ENCODE assay signal across 8 cellular contexts in the genomic region with DNA sequence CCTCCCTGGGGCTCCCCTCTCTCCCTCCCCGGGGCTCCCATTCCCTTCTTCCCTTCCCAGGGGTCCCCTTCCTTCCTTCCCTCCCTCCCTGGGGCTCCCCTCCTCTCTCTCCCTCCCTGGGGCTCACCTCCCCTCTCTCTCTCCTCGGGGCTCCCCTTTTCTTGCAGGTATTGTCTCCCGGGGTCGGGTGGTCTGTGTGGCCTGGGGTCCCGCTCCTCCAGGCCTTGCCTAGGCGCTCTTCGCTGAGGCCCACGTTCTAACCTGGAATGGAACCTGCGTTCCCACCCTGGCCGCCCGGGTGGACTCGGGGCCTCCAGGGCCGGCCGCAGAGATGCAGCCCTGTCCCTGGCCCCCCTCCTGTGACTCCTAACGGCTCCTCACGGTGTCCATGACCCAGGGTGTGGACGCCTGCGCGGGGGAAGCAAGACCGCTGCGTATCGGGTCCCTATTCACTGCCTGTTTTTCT. TPM values are rescaled to one million over a fixed set of nuclear protein-coding genes. Genes with fewer than 3 reads are reported as not detected.
DNase-seq lines count a peak whose midpoint lies in the region; ATAC-seq, FAIRE-seq and TF ChIP-seq lines count a peak whose summit lies in the region.

No MANE protein-coding gene starts in this region.

- ATAC-seq in WTC11 (no peak), HG03039 (IDR thresholded peaks at IDR 0.05; ENCODE audit: unreplicated experiment) (no peak), GM18907 (IDR thresholded peaks at IDR 0.05; ENCODE audit: unreplicated experiment) (no peak)

- H3K4me3 Mint-ChIP-seq in WTC11, result peak overlapping the region; percentile 85

- POLR2A ChIA-PET in HEK293 (lab: Yijun Ruan, JAX), result no interaction called here
- POLR2A ChIA-PET in WTC11 (lab: Charles Lee), result no interaction called here

- DNase-seq in AG20443 (ENCODE audit: low spot score) (peak; percentile 69), WTC11 (ENCODE audit: low spot score) (peak; percentile 34), germinal center (ENCODE audit: low spot score) (peak; percentile 27), GM12891 (ENCODE audit: insufficient read length, low spot score) (no peak)

- H3K9me3 Mint-ChIP-seq in WTC11, result no peaks in the 10 kb centered on the region

- H3K27ac Mint-ChIP-seq in WTC11, result no peak overlapping the region

- FAIRE-seq in GM12891 (lab: Jason Lieb, UNC), result no peak

- peak overlapping the region; percentile 74 for H3K27ac ChIP-seq in HEK293 (ENCODE audit: extremely low read depth, low read depth, low read length)
- peak overlapping the region; percentile 47 for H3K27ac ChIP-seq in parathyroid adenoma

- CTCF ChIA-PET in HEK293 (lab: Yijun Ruan, JAX), result no interaction called here
- CTCF ChIA-PET in WTC11 (lab: Charles Lee), result no interaction called here

- peaks cover 7% of the 10 kb centered on the region for H3K36me3 Mint-ChIP-seq in WTC11

- peaks cover 16% of the 10 kb centered on the region for H3K79me2 ChIP-seq in parathyroid adenoma

- peaks cover 77% of the 10 kb centered on the region for H3K4me1 Mint-ChIP-seq in WTC11

- H2AFZ ChIP-seq in parathyroid adenoma, result peak overlapping the region; percentile 78

- H3K27me3 Mint-ChIP-seq in WTC11 (ENCODE audit: low read depth), result no peaks in the 10 kb centered on the region

- H3K4me3 ChIP-seq in HEK293 (ENCODE audit: low read depth, low read length) (peak overlapping the region; percentile 80), parathyroid adenoma (ENCODE audit: low read depth, low read length) (peak overlapping the region; percentile 56)

- H3K4me1 ChIP-seq in HEK293 (ENCODE audit: control insufficient read depth, insufficient read depth, low read length) (peaks cover 16% of the 10 kb centered on the region), parathyroid adenoma (peaks cover 6% of the 10 kb centered on the region)

- no peaks in the 10 kb centered on the region for H3K27me3 ChIP-seq in parathyroid adenoma (ENCODE audit: control insufficient read depth, insufficient read depth, low read length)

- H3K4me2 ChIP-seq in parathyroid adenoma (ENCODE audit: low read length), result peak overlapping the region; percentile 72

- no peak overlapping the region for H3K9ac ChIP-seq in parathyroid adenoma

- H3K36me3 ChIP-seq in HEK293 (ENCODE audit: control insufficient read depth in 2 of 2, insufficient read depth in 1 of 2, low read length in 2 of 2), result peaks cover 12 to 20% of the 10 kb centered on the region in 2 experiments
- no peaks in the 10 kb centered on the region for H3K36me3 ChIP-seq in parathyroid adenoma (ENCODE audit: control insufficient read depth, insufficient read depth, low read length)

- TF ChIP-seq POLR2A in GM12891 (IDR thresholded peaks at IDR 0.05; ENCODE audit: low read depth, low read length), result no peak

- TF ChIP-seq CTCF in HEK293 (tag by site-specific recombination; IDR thresholded peaks at IDR 0.05) (no peak), WTC11 (IDR thresholded peaks at IDR 0.05) (no peak), parathyroid adenoma (IDR thresholded peaks at IDR 0.05) (no peak)

- H3K9me3 ChIP-seq in HEK293 (ENCODE audit: control insufficient read depth, insufficient read depth, low read depth, low read length) (no peaks in the 10 kb centered on the region), parathyroid adenoma (ENCODE audit: control insufficient read depth, low read length) (no peaks in the 10 kb centered on the region)

TF ChIP-seq in HEK293, 187 proteins besides CTCF, POLR2A, EP300 and RAD21 (continues in another document):
- TF ChIP-seq ZNF768 (tag by site-specific recombination; IDR thresholded peaks at IDR 0.05) (no peak), OVOL3 (tag by site-specific recombination; IDR thresholded peaks at IDR 0.05) (no peak), ZNF140 (tag by site-specific recombination; IDR thresholded peaks at IDR 0.05) (no peak), ZNF473 (tag by site-specific recombination; IDR thresholded peaks at IDR 0.05) (no peak), ZBTB48 (tag by site-specific recombination; IDR thresholded peaks at IDR 0.05) (no peak), GLIS2 (tag by site-specific recombination; IDR thresholded peaks at IDR 0.05) (peak; percentile 71), ZNF501 (tag by site-specific recombination; IDR thresholded peaks at IDR 0.05) (0 out of 2 replicates have a peak, but pooled peaks have one; percentile 20), ZNF169 (tag by site-specific recombination; IDR thresholded peaks at IDR 0.05) (no peak), TRIM28 (IDR thresholded peaks at IDR 0.05; ENCODE audit: borderline replicate concordance, low read length) (no peak), ZIC2 (tag by site-specific recombination; IDR thresholded peaks at IDR 0.05) (peak; percentile 66)

TF ChIP-seq in WTC11, 78 proteins besides CTCF, POLR2A, EP300 and RAD21:
- no peak for TF ChIP-seq OVOL2 (CRISPR knock-in tag; IDR thresholded peaks at IDR 0.05; ENCODE audit: borderline replicate concordance)
- TF ChIP-seq MAX (CRISPR knock-in tag; IDR thresholded peaks at IDR 0.05), result 0 out of 2 replicates have a peak, but pooled peaks have one; percentile 9

TF ChIP-seq in GM12891, 5 proteins besides CTCF, POLR2A, EP300 and RAD21:
- TF ChIP-seq POLR2AphosphoS5 (IDR thresholded peaks at IDR 0.05; ENCODE audit: low read depth, low read length) (no peak), SPI1 (IDR thresholded peaks at IDR 0.05; ENCODE audit: low read depth, low read length) (no peak), TAF1 (IDR thresholded peaks at IDR 0.05; ENCODE audit: low read depth, low read length) (no peak), PAX5 (IDR thresholded peaks at IDR 0.05; ENCODE audit: insufficient read depth, low read length, severe bottlenecking) (no peak)

RNA-seq across cellular contexts. Expression of gene DCUN1D2, which starts 0.9 kb away (rescaled TPM):
- total RNA-seq in WTC11 (2021), result 34.0 to 42.5 TPM (median 36.0 TPM) in 3 replicates
- 5.4 TPM for polyA plus RNA-seq in GM12891 (2012; ENCODE audit: low read depth, missing spikeins)

RNA-seq across cellular contexts. Expression of gene ADPRHL1, which starts 38.2 kb away (rescaled TPM):
- 1.0 to 1.5 TPM (median 1.4 TPM) in 3 replicates for total RNA-seq in WTC11 (2021)
- 2.2 TPM for polyA plus RNA-seq in GM12891 (2012; ENCODE audit: low read depth, missing spikeins)
